13 cellular contexts compared by ENCODE assay signal in genomic region chr20:17562804-17563305, GRCh38. TPM values are rescaled to one million over a fixed set of nuclear protein-coding genes. Genes with fewer than 3 reads are reported as not detected.
DNase-seq lines count a peak whose midpoint lies in the region; ATAC-seq and TF ChIP-seq lines count a peak whose summit lies in the region.
"Had no signal": no experiment of that assay in that cellular context is flagged by ENCODE, and none has a peak within 500 bp of the region (broad histone marks: within the 10 kb centered on the region; RNA-seq: fewer than 3 reads in every experiment).

No MANE protein-coding gene starts in this region.

- no peak overlapping the region for H3K56ac ChIP-seq in mesendoderm (ENCODE audit: low read length)

- no peak overlapping the region for H3K4ac ChIP-seq in mesendoderm (ENCODE audit: low read depth, low read length)

- TF ChIP-seq CTCF in AG04449 (IDR thresholded peaks at IDR 0.05; ENCODE audit: insufficient read depth, low read length, missing control alignments) = no peak

- no peak overlapping the region for H3K23ac ChIP-seq in mesendoderm (ENCODE audit: low read length)

- H3K27me3 ChIP-seq in mesendoderm (ENCODE audit: insufficient read depth, low read length, poor library complexity) = no peaks in the 10 kb centered on the region
- H3K27me3 ChIP-seq: SJCRH30 had no signal

- CTCF ChIA-PET in AG04449 (lab: Yijun Ruan, JAX) = interaction anchor here (0.6 to 1.7 kb wide), 2 partner anchors 10 to 18 kb away, joined by 3 to 6 read pairs; no protein-coding TSS in a partner anchor

- H2BK15ac ChIP-seq in mesendoderm (replicated peaks; ENCODE audit: low read depth) = no peak overlapping the region

- H3K4me2 ChIP-seq in mesendoderm (ENCODE audit: low read length) = no peak overlapping the region

- POLR2A ChIA-PET in AG04449 (lab: Yijun Ruan, JAX) = interaction anchor here (0.6 to 1.3 kb wide), 2 partner anchors 10 to 21 kb away, joined by 3 read pairs; no protein-coding TSS in a partner anchor

- peaks cover under 1% of the 10 kb centered on the region for H3K4me1 ChIP-seq in mesendoderm (ENCODE audit: control insufficient read depth, low read depth, low read length)

- no peak overlapping the region for H2BK120ac ChIP-seq in mesendoderm (ENCODE audit: low read depth, low read length)

- no peak overlapping the region for H2AK5ac ChIP-seq in mesendoderm (ENCODE audit: low read length)

- H3K79me1 ChIP-seq in mesendoderm (ENCODE audit: low read length) = no peaks in the 10 kb centered on the region

- H4K8ac ChIP-seq in mesendoderm (ENCODE audit: low read depth, low read length) = no peak overlapping the region

- H3K18ac ChIP-seq in mesendoderm (ENCODE audit: low read length) = no peak overlapping the region

- no peak overlapping the region for H3K9ac ChIP-seq in mesendoderm (ENCODE audit: low read length)

- ATAC-seq in GM18867 (IDR thresholded peaks at IDR 0.05; ENCODE audit: unreplicated experiment) = no peak
- no peak for ATAC-seq in stimulated activated naive CD8-positive, alpha-beta T cell treated with anti-CD3 and anti-CD28 coated beads, Interleukin-15, Interleukin-2, amounts not matched to agents 100 U/mL and 50 U/mL, for 24 hours

- H3K36me3 ChIP-seq in mesendoderm (ENCODE audit: control insufficient read depth, insufficient read depth, low read length) = no peaks in the 10 kb centered on the region
- H3K36me3 ChIP-seq: SJCRH30 had no signal

- H3K27ac ChIP-seq in epithelial cell of prostate (peak overlapping the region; percentile 67), mesendoderm (ENCODE audit: low read depth, low read length) (no peak overlapping the region)
- H3K27ac ChIP-seq: SJCRH30 had no signal

- DNase-seq in AG04449 (ENCODE audit: low read depth, low spot score) (peak; percentile 93), NCI-H69 (lab: John Stamatoyannopoulos, UW) (peak; percentile 13), epithelial cell of prostate (ENCODE audit: low read depth, low spot score) (no peak), mesendoderm (peak; percentile 35), NCI-H2196 (lab: John Stamatoyannopoulos, UW; ENCODE audit: unreplicated experiment) (no peak), mesenteric fat pad (ENCODE audit: low spot score) (no peak)
- DNase-seq in stimulated activated naive CD8-positive, alpha-beta T cell treated with anti-CD3 and anti-CD28 coated beads, Interleukin-15, Interleukin-2, amounts not matched to agents 100 U/mL and 50 U/mL, for 24 hours = no peak
- DNase-seq: C1 segment of cervical spinal cord, cerebellar nuclear complex, immature natural killer cell, NCI-H1417 treated with DMSO at 0.1 percent for 48 hours, SJCRH30 had no signal

- no CpG with 5 or more reads among the region's 2 CpGs for WGBS in mesendoderm (ENCODE audit: extremely low coverage, insufficient coverage, low lambda C conversion rate)

- H2BK5ac ChIP-seq in mesendoderm (ENCODE audit: low read length) = no peak overlapping the region

- no peak overlapping the region for H4K5ac ChIP-seq in mesendoderm (ENCODE audit: low read length)

- H3K4me3 ChIP-seq in AG04449 (ENCODE audit: low read depth, low read length) (no peak overlapping the region), mesendoderm (ENCODE audit: low read length) (no peak overlapping the region)
- H3K4me3 ChIP-seq: SJCRH30 had no signal

- no peaks in the 10 kb centered on the region for H3K79me2 ChIP-seq in mesendoderm (ENCODE audit: control insufficient read depth, insufficient read depth, low read length)

RNA-seq across cellular contexts. Expression of gene DSTN, which starts 7.0 kb away (rescaled TPM):
- polyA plus RNA-seq in mesendoderm (2013, experiment 1 of 2) = 278 TPM
- 278 TPM for polyA plus RNA-seq in mesendoderm (2013, experiment 2 of 2)
- total RNA-seq in mesenteric fat pad = 165 TPM

RNA-seq across cellular contexts. Expression of gene BFSP1, which starts 31.7 kb away (rescaled TPM):
- polyA plus RNA-seq in mesendoderm (2013, experiment 1 of 2) = 2.2 TPM
- 2.4 TPM for polyA plus RNA-seq in mesendoderm (2013, experiment 2 of 2)
- not detected for total RNA-seq in mesenteric fat pad
- total RNA-seq: SJCRH30 had no signal

Comparison
In these comparisons a context has a peak if more than half of its experiments do, and no peak if none do; other contexts are left out.
1. DNase-seq: peak in AG04449 (single experiment), NCI-H69 (single experiment) and mesendoderm (single experiment); none in epithelial cell of prostate (single experiment), NCI-H2196 (single experiment), mesenteric fat pad (single experiment) and stimulated activated naive CD8-positive, alpha-beta T cell treated with anti-CD3 and anti-CD28 coated beads, Interleukin-15, Interleukin-2, amounts not matched to agents 100 U/mL and 50 U/mL, for 24 hours (single experiment).